23 cellular contexts compared by ENCODE assay signal in genomic region chr6:124119591-124119990, GRCh38.
A peak's percentile ranks its signal among the peaks of the same experiment; 100 is the strongest.
DNase-seq lines count a peak whose midpoint lies in the region; ATAC-seq, FAIRE-seq and TF ChIP-seq lines count a peak whose summit lies in the region.
"Had no signal": no experiment of that assay in that cellular context is flagged by ENCODE, and none has a peak within 500 bp of the region (broad histone marks: within the 10 kb centered on the region; RNA-seq: fewer than 3 reads in every experiment).

No MANE protein-coding gene starts in this region.

- H3K27me3 ChIP-seq in WERI-Rb-1 (ENCODE audit: insufficient read depth, low read depth, severe bottlenecking) (no peaks in the 10 kb centered on the region), MM.1S (replicated peaks; ENCODE audit: insufficient read depth, low read length) (no peaks in the 10 kb centered on the region)
- H3K27me3 ChIP-seq: ascending aorta, heart left ventricle, uterus had no signal

- no peak overlapping the region for H3K27ac Mint-ChIP-seq in nephron progenitor cell
- H3K27ac Mint-ChIP-seq: activated CD4-positive, alpha-beta T cell treated with anti-CD3 and anti-CD28 coated beads, Interleukin-2, amount 10 ng/mL, durations not matched to agents 24 days and 14 days; CD4-positive, CD25-positive, alpha-beta regulatory T cell; IgD-negative memory B cell; immature natural killer cell; naive thymus-derived CD4-positive, alpha-beta T cell had no signal

- no peaks in the 10 kb centered on the region for H3K4me1 Mint-ChIP-seq in nephron progenitor cell
- H3K4me1 Mint-ChIP-seq: activated CD4-positive, alpha-beta T cell treated with anti-CD3 and anti-CD28 coated beads, Interleukin-2, amount 10 ng/mL, durations not matched to agents 24 days and 14 days; CD4-positive, CD25-positive, alpha-beta regulatory T cell; IgD-negative memory B cell; immature natural killer cell; naive thymus-derived CD4-positive, alpha-beta T cell had no signal

- H3K4me3 ChIP-seq in WERI-Rb-1 (ENCODE audit: low read depth, low read length) (no peak overlapping the region), MM.1S (ENCODE audit: low read length) (no peak overlapping the region)
- H3K4me3 ChIP-seq: ascending aorta, heart left ventricle, lung, uterus had no signal

- H3K9me3 ChIP-seq in WERI-Rb-1 (ENCODE audit: severe bottlenecking) (no peaks in the 10 kb centered on the region), MM.1S (replicated peaks; ENCODE audit: insufficient read depth, low read length) (no peaks in the 10 kb centered on the region)
- H3K9me3 ChIP-seq: ascending aorta, heart left ventricle had no signal

- H3K36me3 ChIP-seq in WERI-Rb-1: no peaks in the 10 kb centered on the region
- H3K36me3 ChIP-seq in MM.1S (replicated peaks; ENCODE audit: insufficient read depth, low read length): no peaks in the 10 kb centered on the region
- H3K36me3 ChIP-seq: ascending aorta, heart left ventricle, uterus had no signal

- no peaks in the 10 kb centered on the region for H3K4me1 ChIP-seq in MM.1S (ENCODE audit: low read length)
- H3K4me1 ChIP-seq: ascending aorta, heart left ventricle, uterus had no signal

- H3K4me2 ChIP-seq in MM.1S (ENCODE audit: low read depth, low read length): no peak overlapping the region

- H3K9ac ChIP-seq in MM.1S (ENCODE audit: low read length): no peak overlapping the region

- peak; percentile 6 for FAIRE-seq in D721Med (lab: Jason Lieb, UNC)
- FAIRE-seq: GM19239, small intestine had no signal

- no peak overlapping the region for H3K4me3 Mint-ChIP-seq in nephron progenitor cell
- H3K4me3 Mint-ChIP-seq: activated CD4-positive, alpha-beta T cell treated with anti-CD3 and anti-CD28 coated beads, Interleukin-2, amount 10 ng/mL, durations not matched to agents 24 days and 14 days; CD4-positive, CD25-positive, alpha-beta regulatory T cell; IgD-negative memory B cell; immature natural killer cell; naive thymus-derived CD4-positive, alpha-beta T cell had no signal

- TF ChIP-seq CTCF in D721Med (IDR thresholded peaks at IDR 0.05; ENCODE audit: insufficient read depth, missing control alignments) (no peak), WERI-Rb-1 (IDR thresholded peaks at IDR 0.05; ENCODE audit: low read depth, low read length) (no peak), nephron progenitor cell (IDR thresholded peaks at IDR 0.05) (no peak), MM.1S (IDR thresholded peaks at IDR 0.05; ENCODE audit: low read length) (no peak)

- H3K36me3 Mint-ChIP-seq in nephron progenitor cell (ENCODE audit: low read depth): no peaks in the 10 kb centered on the region
- H3K36me3 Mint-ChIP-seq: CD4-positive, CD25-positive, alpha-beta regulatory T cell; IgD-negative memory B cell; immature natural killer cell; naive thymus-derived CD4-positive, alpha-beta T cell had no signal

- H3K27ac ChIP-seq in WERI-Rb-1 (no peak overlapping the region; the same call in 1 of the 2 replicates), MM.1S (ENCODE audit: low read length) (no peak overlapping the region)
- H3K27ac ChIP-seq: ascending aorta, heart left ventricle, HL-60, uterus had no signal

- no peak overlapping the region for H2AFZ ChIP-seq in MM.1S (ENCODE audit: low read length)

- no peaks in the 10 kb centered on the region for H3K9me2 ChIP-seq in MM.1S (replicated peaks; ENCODE audit: insufficient read depth, low read length)

- ATAC-seq in GM21737 (IDR thresholded peaks at IDR 0.05; ENCODE audit: unreplicated experiment): no peak
- ATAC-seq: heart left ventricle; naive thymus-derived CD4-positive, alpha-beta T cell had no signal

- no peaks in the 10 kb centered on the region for H3K9me3 Mint-ChIP-seq in nephron progenitor cell
- H3K9me3 Mint-ChIP-seq: activated CD4-positive, alpha-beta T cell treated with anti-CD3 and anti-CD28 coated beads, Interleukin-2, amount 10 ng/mL, durations not matched to agents 24 days and 14 days; IgD-negative memory B cell had no signal

- no peaks in the 10 kb centered on the region for H3F3A ChIP-seq in MM.1S (ENCODE audit: insufficient read depth, low read length)

- DNase-seq in D721Med (ENCODE audit: insufficient read length, low spot score) (no peak), NCI-H1092 treated with DMSO at 0.1 percent for 48 hours (lab: John Stamatoyannopoulos, UW) (peak; percentile 41), NCI-H2171 treated with DMSO at 0.1 percent for 48 hours (lab: John Stamatoyannopoulos, UW) (peak; percentile 87), WERI-Rb-1 (peak; percentile 75), nephron progenitor cell (no peak), MM.1S (no peak), GF-D8 (lab: John Stamatoyannopoulos, UW) (no peak)
- DNase-seq: activated CD4-positive, alpha-beta T cell treated with anti-CD3 and anti-CD28 coated beads, Interleukin-2, amount 10 ng/mL, durations not matched to agents 24 days and 14 days; CD4-positive, CD25-positive, alpha-beta regulatory T cell; effector memory CD4-positive, alpha-beta T cell; heart left ventricle; immature natural killer cell; naive thymus-derived CD4-positive, alpha-beta T cell; RPMI8226; small intestine; stimulated activated CD4-positive, alpha-beta T cell treated with anti-CD3 and anti-CD28 coated beads, Interleukin-4, amount 100 ng/mL, for 24 hours; uterus had no signal

- no peaks in the 10 kb centered on the region for H3K79me2 ChIP-seq in MM.1S (ENCODE audit: low read length)

- no peaks in the 10 kb centered on the region for H4K20me1 ChIP-seq in MM.1S (ENCODE audit: insufficient read depth, low read length)

- H3K27me3 Mint-ChIP-seq in nephron progenitor cell (ENCODE audit: low read depth, poor library complexity): no peaks in the 10 kb centered on the region
- H3K27me3 Mint-ChIP-seq: activated CD4-positive, alpha-beta T cell treated with anti-CD3 and anti-CD28 coated beads, Interleukin-2, amount 10 ng/mL, durations not matched to agents 24 days and 14 days; CD4-positive, CD25-positive, alpha-beta regulatory T cell; IgD-negative memory B cell; naive thymus-derived CD4-positive, alpha-beta T cell had no signal

Comparison
In these comparisons a context has a peak if more than half of its experiments do, and no peak if none do; other contexts are left out.
1. DNase-seq: peak in NCI-H1092 treated with DMSO at 0.1 percent for 48 hours (single experiment), NCI-H2171 treated with DMSO at 0.1 percent for 48 hours (single experiment) and WERI-Rb-1 (single experiment); none in D721Med (single experiment), nephron progenitor cell (single experiment), MM.1S (single experiment) and GF-D8 (single experiment).